Comparison of ENCODE assay signal across 8 cellular contexts in the genomic region with DNA sequence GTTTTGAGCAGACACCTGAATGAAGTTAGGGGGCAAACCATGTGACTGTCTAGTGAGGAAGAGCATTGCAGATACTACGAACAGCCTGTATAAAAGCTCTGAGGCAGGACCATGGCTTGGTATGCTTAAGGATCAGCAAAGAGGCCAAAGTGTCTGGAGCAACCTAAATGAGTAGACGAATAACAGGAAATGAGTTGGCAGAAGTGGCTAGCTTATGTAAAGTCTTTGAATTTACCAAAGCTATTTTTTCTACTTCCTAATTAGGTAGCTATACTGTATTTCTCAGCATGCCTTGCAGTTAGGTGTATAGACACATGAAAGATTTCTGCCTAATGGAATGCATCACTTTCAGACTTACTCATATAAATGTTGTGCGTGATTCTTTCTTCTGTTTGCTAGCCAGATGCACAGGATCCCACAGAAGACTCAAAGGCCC. TPM values are rescaled to one million over a fixed set of nuclear protein-coding genes. Genes with fewer than 3 reads are reported as not detected.
A peak's percentile ranks its signal among the peaks of the same experiment; 100 is the strongest.
DNase-seq lines count a peak whose midpoint lies in the region; ATAC-seq and TF ChIP-seq lines count a peak whose summit lies in the region.

No MANE protein-coding gene starts in this region.

- DNase-seq in left cardiac atrium (no peak), right atrium auricular region (ENCODE audit: low spot score) (no peak), OCI-M1 (lab: John Stamatoyannopoulos, UW) (peak; percentile 43), epithelial cell of esophagus (ENCODE audit: low read depth) (peak; percentile 64), upper lobe of left lung (peak in 1 of 2 donors; percentile 40), NK-92 (lab: John Stamatoyannopoulos, UW; ENCODE audit: unreplicated experiment) (no peak), T1000 (lab: John Stamatoyannopoulos, UW) (no peak), NCI-H1105 (lab: John Stamatoyannopoulos, UW) (no peak)

- H3K9me3 ChIP-seq in right atrium auricular region (no peaks in the 10 kb centered on the region), upper lobe of left lung (no peaks in the 10 kb centered on the region)

- no peak for TF ChIP-seq CTCF in right atrium auricular region (IDR thresholded peaks at IDR 0.05)
- TF ChIP-seq CTCF in epithelial cell of esophagus (IDR thresholded peaks at IDR 0.05; ENCODE audit: insufficient read depth, low read depth, low read length, missing control alignments) = no peak
- no peak for TF ChIP-seq CTCF in upper lobe of left lung (IDR thresholded peaks at IDR 0.05)

- H3K4me3 ChIP-seq in right atrium auricular region = no peak overlapping the region
- no peak overlapping the region for H3K4me3 ChIP-seq in epithelial cell of esophagus (ENCODE audit: low read length)
- no peak overlapping the region for H3K4me3 ChIP-seq in upper lobe of left lung

- H3K4me1 ChIP-seq in right atrium auricular region (peaks cover 0 to 7% of the 10 kb centered on the region in 2 donors), upper lobe of left lung (peaks cover 5 to 8% (median 6%) of the 10 kb centered on the region in 4 donors)

- no peak overlapping the region for H3K27ac ChIP-seq in right atrium auricular region
- peak overlapping the region; percentile 23 to 68 (median 42) for H3K27ac ChIP-seq in upper lobe of left lung

- 27 to 29% methylated on average over 3 of the region's 3 CpGs for WGBS in upper lobe of left lung, 2 donors

- H3K36me3 ChIP-seq in right atrium auricular region (no peaks in the 10 kb centered on the region), upper lobe of left lung (no peaks in the 10 kb centered on the region)

- TF ChIP-seq POLR2A in upper lobe of left lung (IDR thresholded peaks at IDR 0.05) = no peak

- intact Hi-C loops in left cardiac atrium (cut with DNase I) = loop anchor here in 1 of 2 donors (10.0 kb wide), 1 partner anchor 118 kb away; no protein-coding TSS in a partner anchor

- ATAC-seq in left cardiac atrium (peak; percentile 53 to 58), upper lobe of left lung (ENCODE audit: low FRiP score in 2 of 2) (peak; percentile 72 to 82)

- H3K27me3 ChIP-seq in right atrium auricular region (no peaks in the 10 kb centered on the region), upper lobe of left lung (no peaks in the 10 kb centered on the region)

- TF ChIP-seq EP300 in upper lobe of left lung (IDR thresholded peaks at IDR 0.05) = no peak

RNA-seq across cellular contexts. Expression of a gene that starts 9.3 kb away (rescaled TPM):
- 1 to 10 TPM; 5.3 to 5.7 TPM for total RNA-seq in left cardiac atrium
- total RNA-seq in right atrium auricular region = 1 to 10 TPM; 5.2 to 7.8 TPM
- 10 to 100 TPM; 13.6 to 28.0 (median 20.6) TPM for total RNA-seq in upper lobe of left lung

Comparison
In these comparisons a context has a peak if more than half of its experiments do, and no peak if none do; other contexts are left out.
1. DNase-seq: peak in OCI-M1 (single experiment) and epithelial cell of esophagus (single experiment); none in left cardiac atrium (single experiment), right atrium auricular region (single experiment), NK-92 (single experiment), T1000 (single experiment) and NCI-H1105 (single experiment).
2. H3K27ac ChIP-seq: peak in upper lobe of left lung (4 of 4); none in right atrium auricular region (0 of 2).